1 cellular context compared by ENCODE assay signal in genomic region chr11:86740628-86741488, GRCh38.
TF ChIP-seq lines count a peak whose summit lies in the region.

No MANE protein-coding gene starts in this region.

TF ChIP-seq in H1, 55 proteins besides CTCF, POLR2A, EP300 and RAD21:
- TF ChIP-seq, protein P1, sequence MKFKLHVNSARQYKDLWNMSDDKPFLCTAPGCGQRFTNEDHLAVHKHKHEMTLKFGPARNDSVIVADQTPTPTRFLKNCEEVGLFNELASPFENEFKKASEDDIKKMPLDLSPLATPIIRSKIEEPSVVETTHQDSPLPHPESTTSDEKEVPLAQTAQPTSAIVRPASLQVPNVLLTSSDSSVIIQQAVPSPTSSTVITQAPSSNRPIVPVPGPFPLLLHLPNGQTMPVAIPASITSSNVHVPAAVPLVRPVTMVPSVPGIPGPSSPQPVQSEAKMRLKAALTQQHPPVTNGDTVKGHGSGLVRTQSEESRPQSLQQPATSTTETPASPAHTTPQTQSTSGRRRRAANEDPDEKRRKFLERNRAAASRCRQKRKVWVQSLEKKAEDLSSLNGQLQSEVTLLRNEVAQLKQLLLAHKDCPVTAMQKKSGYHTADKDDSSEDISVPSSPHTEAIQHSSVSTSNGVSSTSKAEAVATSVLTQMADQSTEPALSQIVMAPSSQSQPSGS (IDR thresholded peaks at IDR 0.05; ENCODE audit: low read length) = peak; percentile 58; the same call in 1 of the 2 replicates
- TF ChIP-seq GABPA (IDR thresholded peaks at IDR 0.05; ENCODE audit: borderline replicate concordance, insufficient read depth, low read length) (no peak), JUND (IDR thresholded peaks at IDR 0.05; ENCODE audit: low read length) (peak; percentile 99), FOSL1 (IDR thresholded peaks at IDR 0.05; ENCODE audit: insufficient read depth, low read depth, low read length) (0 out of 2 replicates have a peak, but pooled peaks have one; percentile 66), MAFK (IDR thresholded peaks at IDR 0.05; ENCODE audit: low read depth, low read length) (peak; percentile 45; the same call in 1 of the 2 replicates), GTF2F1 (IDR thresholded peaks at IDR 0.05; ENCODE audit: borderline replicate concordance, low read depth, low read length) (no peak), CEBPB (IDR thresholded peaks at IDR 0.05; ENCODE audit: low read depth, low read length) (0 out of 2 replicates have a peak, but pooled peaks have one; percentile 36), JUN (IDR thresholded peaks at IDR 0.05; ENCODE audit: low read depth, low read length) (peak; percentile 99), TAF1 (IDR thresholded peaks at IDR 0.05; ENCODE audit: low read depth, low read length) (0 out of 2 replicates have a peak, but pooled peaks have one; percentile 11), TEAD4 (IDR thresholded peaks at IDR 0.05; ENCODE audit: low read depth, low read length) (peak; percentile 46; the same call in 1 of the 2 replicates), HDAC6 (IDR thresholded peaks at IDR 0.05; ENCODE audit: low read depth, low read length) (no peak), BACH1 (IDR thresholded peaks at IDR 0.05; ENCODE audit: low read length) (peak; percentile 73), SP1 (IDR thresholded peaks at IDR 0.05; ENCODE audit: low read depth, low read length) (0 out of 2 replicates have a peak, but pooled peaks have one; percentile 25)
- TF ChIP-seq, protein P2, sequence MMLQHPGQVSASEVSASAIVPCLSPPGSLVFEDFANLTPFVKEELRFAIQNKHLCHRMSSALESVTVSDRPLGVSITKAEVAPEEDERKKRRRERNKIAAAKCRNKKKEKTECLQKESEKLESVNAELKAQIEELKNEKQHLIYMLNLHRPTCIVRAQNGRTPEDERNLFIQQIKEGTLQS (IDR thresholded peaks at IDR 0.05; ENCODE audit: insufficient read depth, low read depth, low read length) = peak; percentile 86
